In genomic region chr12:7188557-7189397, GRCh38 we compare ENCODE assay signal across 1 cellular context.
TF ChIP-seq lines count a peak whose summit lies in the region.

No MANE protein-coding gene starts in this region.

TF ChIP-seq in HEK293, 187 proteins besides CTCF, POLR2A, EP300 and RAD21 (continued from another document and continues in another):
- TF ChIP-seq ZNF580 (tag by site-specific recombination; IDR thresholded peaks at IDR 0.05) (no peak), TSHZ1 (tag by site-specific recombination; IDR thresholded peaks at IDR 0.05; ENCODE audit: borderline replicate concordance) (no peak), ZNF560 (tag by site-specific recombination; IDR thresholded peaks at IDR 0.05; ENCODE audit: borderline replicate concordance) (no peak), GLIS2 (tag by site-specific recombination; IDR thresholded peaks at IDR 0.05) (no peak), TCF7L2 (IDR thresholded peaks at IDR 0.05; ENCODE audit: borderline replicate concordance, low read depth, low read length) (no peak), PRDM2 (tag by site-specific recombination; IDR thresholded peaks at IDR 0.05; ENCODE audit: borderline replicate concordance) (no peak), REST (tag by site-specific recombination; IDR thresholded peaks at IDR 0.05) (no peak), ZNF202 (tag by site-specific recombination; IDR thresholded peaks at IDR 0.05; ENCODE audit: borderline replicate concordance) (no peak), ZNF777 (tag by site-specific recombination; IDR thresholded peaks at IDR 0.05; ENCODE audit: borderline replicate concordance) (no peak), ZFHX2 (tag by site-specific recombination; conservative IDR thresholded peaks at IDR 0.05) (peak; percentile 86), ZNF692 (tag by site-specific recombination; IDR thresholded peaks at IDR 0.05) (no peak; the same call in 1 of the 2 replicates), ZNF248 (tag by site-specific recombination; IDR thresholded peaks at IDR 0.05) (no peak), ZBTB21 (tag by site-specific recombination; IDR thresholded peaks at IDR 0.05) (no peak), ZNF16 (tag by site-specific recombination; IDR thresholded peaks at IDR 0.05; ENCODE audit: low read depth) (no peak), YY2 (tag by site-specific recombination; IDR thresholded peaks at IDR 0.05) (no peak), ZNF629 (tag by site-specific recombination; IDR thresholded peaks at IDR 0.05) (no peak), SALL2 (tag by site-specific recombination; IDR thresholded peaks at IDR 0.05; ENCODE audit: borderline replicate concordance) (no peak), ZBTB17 (tag by site-specific recombination; IDR thresholded peaks at IDR 0.05) (peak; percentile 81), ZNF645 (tag by site-specific recombination; IDR thresholded peaks at IDR 0.05) (no peak), ZXDB (tag by site-specific recombination; IDR thresholded peaks at IDR 0.05) (no peak), MEIS1 (CRISPR knock-in tag; IDR thresholded peaks at IDR 0.05; ENCODE audit: borderline replicate concordance) (no peak), PRDM1 (tag by site-specific recombination; IDR thresholded peaks at IDR 0.05) (no peak), ZNF132 (tag by site-specific recombination; IDR thresholded peaks at IDR 0.05; ENCODE audit: borderline replicate concordance) (no peak), ZBTB8A (tag by site-specific recombination; IDR thresholded peaks at IDR 0.05) (no peak), ZBTB20 (tag by site-specific recombination; IDR thresholded peaks at IDR 0.05) (peak; percentile 61), ZNF626 (tag by site-specific recombination; IDR thresholded peaks at IDR 0.05) (no peak), ZNF114 (tag by site-specific recombination; IDR thresholded peaks at IDR 0.05) (no peak), ZNF140 (tag by site-specific recombination; IDR thresholded peaks at IDR 0.05) (no peak), ZEB2 (tag by site-specific recombination; IDR thresholded peaks at IDR 0.05) (peak; percentile 47; the same call in 1 of the 2 replicates), ZNF175 (tag by site-specific recombination; IDR thresholded peaks at IDR 0.05) (no peak), ZNF544 (tag by site-specific recombination; IDR thresholded peaks at IDR 0.05) (no peak), SP7 (tag by site-specific recombination; IDR thresholded peaks at IDR 0.05) (no peak; the same call in none of the 2 replicates), KLF16 (tag by site-specific recombination; IDR thresholded peaks at IDR 0.05) (peak; percentile 39; the same call in 1 of the 2 replicates), ZNF791 (tag by site-specific recombination; IDR thresholded peaks at IDR 0.05) (no peak), ZNF548 (tag by site-specific recombination; IDR thresholded peaks at IDR 0.05) (no peak), ZNF280C (tag by site-specific recombination; IDR thresholded peaks at IDR 0.05) (no peak), ZNF664 (tag by site-specific recombination; IDR thresholded peaks at IDR 0.05) (no peak), ZNF24 (tag by site-specific recombination; IDR thresholded peaks at IDR 0.05) (peak; percentile 89), MZF1 (tag by site-specific recombination; IDR thresholded peaks at IDR 0.05; ENCODE audit: borderline replicate concordance) (peak; percentile 63; the same call in 1 of the 2 replicates), ZNF211 (tag by site-specific recombination; IDR thresholded peaks at IDR 0.05; ENCODE audit: low read depth) (no peak), ZBTB7A (tag by site-specific recombination; IDR thresholded peaks at IDR 0.05; ENCODE audit: low read depth) (no peak), SP3 (tag by site-specific recombination; IDR thresholded peaks at IDR 0.05) (no peak), EGR2 (tag by site-specific recombination; IDR thresholded peaks at IDR 0.05; ENCODE audit: low read depth) (peak; percentile 51; the same call in 1 of the 2 replicates), ZNF513 (tag by site-specific recombination; IDR thresholded peaks at IDR 0.05) (no peak), ZNF510 (tag by site-specific recombination; IDR thresholded peaks at IDR 0.05; ENCODE audit: insufficient replicate concordance) (no peak)
